Comparison of ENCODE assay signal across 25 cellular contexts in the genomic region with DNA sequence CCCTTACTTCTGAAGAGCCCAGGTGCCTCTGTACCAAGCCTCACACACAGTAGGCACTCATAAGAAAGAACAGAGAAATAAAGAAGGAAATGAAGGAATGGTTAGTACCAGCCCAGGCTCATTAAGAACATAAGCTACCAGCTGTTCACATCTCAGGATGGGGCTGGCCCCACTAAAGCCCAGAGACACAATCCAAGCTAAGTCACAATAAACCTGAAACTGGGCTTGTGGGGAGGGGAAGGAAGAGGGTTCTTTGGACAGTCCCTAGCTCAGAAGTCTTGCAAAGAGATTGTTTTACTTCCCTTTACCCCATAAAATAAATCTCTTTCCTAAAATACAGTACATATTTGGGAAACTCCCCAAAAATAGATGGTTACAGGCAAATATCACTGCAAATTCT. TPM values are rescaled to one million over a fixed set of nuclear protein-coding genes. Genes with fewer than 3 reads are reported as not detected.
A peak's percentile ranks its signal among the peaks of the same experiment; 100 is the strongest.
DNase-seq lines count a peak whose midpoint lies in the region; ATAC-seq, FAIRE-seq and TF ChIP-seq lines count a peak whose summit lies in the region.
"Had no signal": no experiment of that assay in that cellular context is flagged by ENCODE, and none has a peak within 500 bp of the region (broad histone marks: within the 10 kb centered on the region; RNA-seq: fewer than 3 reads in every experiment).

No MANE protein-coding gene starts in this region.

- peak; percentile 53 for ATAC-seq in HG03064 (IDR thresholded peaks at IDR 0.05; ENCODE audit: low read depth, unreplicated experiment)
- ATAC-seq: CD8-positive, alpha-beta T cell; GM23338 had no signal

- no peak for TF ChIP-seq CTCF in GM20000 (IDR thresholded peaks at IDR 0.05; ENCODE audit: extremely low read depth, missing control alignments)
- no peak for TF ChIP-seq CTCF in endothelial cell (IDR thresholded peaks at IDR 0.05; ENCODE audit: unreplicated experiment)

- no peak for DNase-seq in GM12892 (ENCODE audit: insufficient read length)
- peak; percentile 46 for DNase-seq in GM20000 (ENCODE audit: low spot score)
- DNase-seq in endothelial cell (ENCODE audit: low spot score) = no peak
- no peak for DNase-seq in stimulated activated naive CD4-positive, alpha-beta T cell treated with Interleukin-2 at 50 U/mL for 16 hours (lab: John Stamatoyannopoulos, UW)
- DNase-seq in dermis blood vessel endothelial cell = no peak
- no peak for DNase-seq in activated CD4-positive, alpha-beta T cell treated with anti-CD3 and anti-CD28 coated beads for 4 hours
- no peak for DNase-seq in AML-193 (lab: John Stamatoyannopoulos, UW)
- DNase-seq: activated CD4-positive, alpha-beta memory T cell treated with anti-CD3 and anti-CD28 coated beads for 36 hours; activated CD4-positive, CD25-positive, alpha-beta regulatory T cell; activated naive CD4-positive, alpha-beta T cell treated with anti-CD3 and anti-CD28 coated beads, Interleukin-2, amount 10 ng/mL, durations not matched to agents 7 days and 5 days; activated T-cell treated with anti-CD3 and anti-CD28 coated beads for 4 hours; CD8-positive, alpha-beta T cell; cortex of kidney; KG1; kidney glomerular epithelial cell; mammary epithelial cell; NCI-H1694; NCI-H526 treated with DMSO at 0.1 percent for 48 hours; occipital lobe; RPMI8226; stimulated activated CD4-positive, alpha-beta T cell treated with anti-CD3 and anti-CD28 coated beads, Interleukin-2, amount 100 ng/mL, for 48 hours; trophoblast cell had no signal

- no peaks in the 10 kb centered on the region for H3K9me3 Mint-ChIP-seq in endothelial cell (ENCODE audit: unreplicated experiment)
- H3K9me3 Mint-ChIP-seq: activated CD4-positive, alpha-beta memory T cell treated with anti-CD3 and anti-CD28 coated beads for 36 hours; activated naive CD4-positive, alpha-beta T cell treated with anti-CD3 and anti-CD28 coated beads, Interleukin-2, amount 10 ng/mL, durations not matched to agents 7 days and 5 days; CD8-positive, alpha-beta T cell; GM23338 had no signal

- H3K27me3 Mint-ChIP-seq in endothelial cell (ENCODE audit: unreplicated experiment) = peaks cover 4% of the 10 kb centered on the region
- H3K27me3 Mint-ChIP-seq: activated CD4-positive, alpha-beta memory T cell treated with anti-CD3 and anti-CD28 coated beads for 36 hours; activated naive CD4-positive, alpha-beta T cell treated with anti-CD3 and anti-CD28 coated beads, Interleukin-2, amount 10 ng/mL, durations not matched to agents 7 days and 5 days had no signal

- H3K4me1 Mint-ChIP-seq in endothelial cell (ENCODE audit: unreplicated experiment) = peaks cover 44% of the 10 kb centered on the region
- H3K4me1 Mint-ChIP-seq: GM23338 had no signal

- no peak for TF ChIP-seq POLR2A in GM12892 (IDR thresholded peaks at IDR 0.05; ENCODE audit: low read depth, low read length)

- FAIRE-seq in GM12892 (lab: Jason Lieb, UNC) = peak; percentile 81
- FAIRE-seq: endometrium had no signal

- H3K4me3 Mint-ChIP-seq in endothelial cell (ENCODE audit: unreplicated experiment) = no peak overlapping the region
- H3K4me3 Mint-ChIP-seq: activated CD4-positive, alpha-beta memory T cell treated with anti-CD3 and anti-CD28 coated beads for 36 hours; activated naive CD4-positive, alpha-beta T cell treated with anti-CD3 and anti-CD28 coated beads, Interleukin-2, amount 10 ng/mL, durations not matched to agents 7 days and 5 days; CD8-positive, alpha-beta T cell; GM23338 had no signal

- peaks cover 44% of the 10 kb centered on the region for H3K36me3 Mint-ChIP-seq in endothelial cell (ENCODE audit: low read depth, unreplicated experiment)

- peak overlapping the region; percentile 74 for H3K27ac Mint-ChIP-seq in endothelial cell (ENCODE audit: unreplicated experiment)
- H3K27ac Mint-ChIP-seq: activated CD4-positive, alpha-beta memory T cell treated with anti-CD3 and anti-CD28 coated beads for 36 hours; activated naive CD4-positive, alpha-beta T cell treated with anti-CD3 and anti-CD28 coated beads, Interleukin-2, amount 10 ng/mL, durations not matched to agents 7 days and 5 days; CD8-positive, alpha-beta T cell; GM23338 had no signal

RNA-seq across cellular contexts. Expression of gene FBXW4, which starts 24.3 kb away (rescaled TPM):
- polyA plus RNA-seq in GM12892 (2012; ENCODE audit: missing spikeins) = 23.2 TPM
- total RNA-seq in endothelial cell (ENCODE audit: unreplicated experiment) (36.0 TPM), dermis blood vessel endothelial cell (20.7 and 37.1 TPM in 2 replicates)
